ENCODE assay signal across 8 cellular contexts in genomic region chr5:127757576-127757975, GRCh38. TPM values are rescaled to one million over a fixed set of nuclear protein-coding genes. Genes with fewer than 3 reads are reported as not detected.
DNase-seq lines count a peak whose midpoint lies in the region; ATAC-seq, FAIRE-seq and TF ChIP-seq lines count a peak whose summit lies in the region.

No MANE protein-coding gene starts in this region.

- no peaks in the 10 kb centered on the region for H3K36me3 ChIP-seq in lung (ENCODE audit: control insufficient read depth in 2 of 2, insufficient read depth in 2 of 2, low read length in 2 of 2)

- H3K4me1 ChIP-seq in lung (ENCODE audit: control insufficient read depth in 2 of 2, insufficient read depth in 2 of 2, low read length in 2 of 2): peaks cover 1 to 5% of the 10 kb centered on the region in 2 donors

- H3K27me3 ChIP-seq in lung (ENCODE audit: control insufficient read depth, insufficient read depth): no peaks in the 10 kb centered on the region

- TF ChIP-seq CTCF in lung (IDR thresholded peaks at IDR 0.05; ENCODE audit: control extremely low read depth, extremely low read depth): peak; percentile 27

- H3K27ac ChIP-seq in lung (ENCODE audit: low read depth in 1 of 2, low read length in 1 of 2): no peak overlapping the region

- no peak overlapping the region for H3K4me3 ChIP-seq in lung

- DNase-seq in Ammon's horn (ENCODE audit: low spot score) (peak; percentile 66), GM12891 (ENCODE audit: insufficient read length, low spot score) (peak; percentile 8), NCI-H526 (lab: John Stamatoyannopoulos, UW) (peak; percentile 40 to 64), cerebellum (ENCODE audit: low spot score) (peak; percentile 75), lung (ENCODE audit: low spot score) (no peak), mesenteric fat pad (ENCODE audit: low spot score) (no peak)

- no peak for TF ChIP-seq POLR2A in GM12891 (IDR thresholded peaks at IDR 0.05; ENCODE audit: low read depth, low read length)

- H3K9me3 ChIP-seq in lung (ENCODE audit: control insufficient read depth in 2 of 2, insufficient read depth in 1 of 2, low read length in 1 of 2): no peaks in the 10 kb centered on the region

- peak; percentile 83 for ATAC-seq in HG02759 (IDR thresholded peaks at IDR 0.05; ENCODE audit: unreplicated experiment)
- no peak for ATAC-seq in lung (ENCODE audit: insufficient read depth, low FRiP score)
- ATAC-seq in HG02623 (IDR thresholded peaks at IDR 0.05; ENCODE audit: unreplicated experiment): no peak

- WGBS in lung, 2 donors: 25 to 36% methylated on average over 1 of the region's 1 CpG

- FAIRE-seq in GM12891 (lab: Jason Lieb, UNC): no peak

TF ChIP-seq in GM12891, 5 proteins besides CTCF, POLR2A, EP300 and RAD21:
- TF ChIP-seq SPI1 (IDR thresholded peaks at IDR 0.05; ENCODE audit: low read depth, low read length) (no peak), POLR2AphosphoS5 (IDR thresholded peaks at IDR 0.05; ENCODE audit: low read depth, low read length) (no peak), POU2F2 (IDR thresholded peaks at IDR 0.05; ENCODE audit: low read depth, low read length) (no peak), PAX5 (IDR thresholded peaks at IDR 0.05; ENCODE audit: insufficient read depth, low read length, severe bottlenecking) (no peak), TAF1 (IDR thresholded peaks at IDR 0.05; ENCODE audit: low read depth, low read length) (no peak)

RNA-seq across cellular contexts. Expression of gene CCDC192, which starts 54.4 kb away (rescaled TPM):
- polyA plus RNA-seq in GM12891 (2012; ENCODE audit: low read depth, missing spikeins): 1.2 TPM
- total RNA-seq in cerebellum (not detected), lung (under 1 TPM in 1 of 2 donors, not detected in 1; 0.40 TPM), mesenteric fat pad (0.51 TPM)
- under 1 TPM; 0.08 to 0.47 TPM for polyA plus RNA-seq in lung

Comparison
In these comparisons a context has a peak if more than half of its experiments do, and no peak if none do; other contexts are left out.
1. DNase-seq: peak in Ammon's horn (single experiment), GM12891 (single experiment), NCI-H526 (2 of 2) and cerebellum (single experiment); none in lung (single experiment) and mesenteric fat pad (single experiment).